ENCODE assay signal across 14 cellular contexts in the genomic region with DNA sequence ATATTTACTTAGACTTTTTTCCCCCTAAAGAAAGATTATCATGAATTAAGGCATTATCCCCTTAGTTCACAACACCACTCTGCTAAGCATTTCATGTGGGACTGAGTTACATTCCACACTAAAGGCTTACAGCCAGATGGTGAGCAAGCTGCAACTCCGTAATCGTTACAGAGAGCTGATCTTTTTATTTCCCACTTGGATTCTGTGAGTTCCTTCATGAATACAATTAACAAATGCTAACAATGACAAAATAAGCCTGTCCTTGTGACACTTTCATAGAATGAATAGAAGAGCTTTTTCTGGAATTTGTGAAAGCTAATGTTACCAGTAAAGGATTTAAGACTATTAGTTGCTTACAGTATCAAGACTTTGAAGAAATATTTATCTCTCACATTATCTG. TPM values are rescaled to one million over a fixed set of nuclear protein-coding genes. Genes with fewer than 3 reads are reported as not detected.
A peak's percentile ranks its signal among the peaks of the same experiment; 100 is the strongest.
DNase-seq lines count a peak whose midpoint lies in the region; ATAC-seq lines count a peak whose summit lies in the region.
"Had no signal": no experiment of that assay in that cellular context is flagged by ENCODE, and none has a peak within 500 bp of the region (broad histone marks: within the 10 kb centered on the region; RNA-seq: fewer than 3 reads in every experiment).

No MANE protein-coding gene starts in this region.

- DNase-seq in HAP-1 (ENCODE audit: low spot score in 2 of 2), result peak; percentile 60 to 94
- peak; percentile 56 for DNase-seq in astrocyte of the hippocampus (ENCODE audit: low read depth, low spot score)
- DNase-seq in foreskin melanocyte, result peak; percentile 61
- peak in 2 of 49 donors; percentile 3 to 9 for DNase-seq in substantia nigra (lab: John Stamatoyannopoulos, UW)
- DNase-seq in occipital lobe (lab: John Stamatoyannopoulos, UW), result no peak
- no peak for DNase-seq in neuronal stem cell (ENCODE audit: low spot score)
- DNase-seq: GM23248, NCI-H146, NCI-H2081 treated with DMSO at 0.1 percent for 48 hours, NCI-H2227 treated with DMSO at 0.1 percent for 48 hours, NCI-H526 treated with DMSO at 0.1 percent for 48 hours, PC-3 had no signal

- H2BK15ac ChIP-seq in neuronal stem cell (ENCODE audit: low read length), result no peak overlapping the region

- peaks cover 33% of the 10 kb centered on the region for H3K4me1 ChIP-seq in HAP-1
- H3K4me1 ChIP-seq in neuronal stem cell (ENCODE audit: control insufficient read depth in 2 of 2, insufficient read depth in 1 of 2, low read depth in 1 of 2, low read length in 2 of 2), result peaks cover 0 to 2% of the 10 kb centered on the region in 2 donors
- H3K4me1 ChIP-seq: BLaER1 treated with 17β-estradiol and CSF1 and Interleukin-3, amounts not matched to agents 10 nM and 100 nM had no signal

- no peak overlapping the region for H3K23ac ChIP-seq in neuronal stem cell (ENCODE audit: low read depth, low read length, poor library complexity)

- no peak overlapping the region for H2AFZ ChIP-seq in neuronal stem cell (ENCODE audit: low read length)
- H2AFZ ChIP-seq: GM23248 had no signal

- ATAC-seq in GM21360 (IDR thresholded peaks at IDR 0.05; ENCODE audit: unreplicated experiment), result no peak
- ATAC-seq: PC-3 had no signal

- H3K4me3 ChIP-seq in HAP-1, result no peak overlapping the region
- no peak overlapping the region for H3K4me3 ChIP-seq in neuronal stem cell (ENCODE audit: low read length in 2 of 2)
- H3K4me3 ChIP-seq: BLaER1 treated with 17β-estradiol and CSF1 and Interleukin-3, amounts not matched to agents 10 nM and 100 nM; GM23248 had no signal

- no peak overlapping the region for H4K91ac ChIP-seq in neuronal stem cell (ENCODE audit: low read depth, low read length, poor library complexity)

- H3K14ac ChIP-seq in neuronal stem cell (ENCODE audit: low read length), result no peak overlapping the region

- H3K27ac ChIP-seq in substantia nigra (ENCODE audit: low read depth, low read length, poor library complexity, severe bottlenecking) (peak overlapping the region; percentile 16), neuronal stem cell (replicated peaks; ENCODE audit: low read length) (no peak overlapping the region)
- H3K27ac ChIP-seq: BLaER1 treated with 17β-estradiol and CSF1 and Interleukin-3, amounts not matched to agents 10 nM and 100 nM; GM23248 had no signal

- no peaks in the 10 kb centered on the region for H3K79me1 ChIP-seq in neuronal stem cell (ENCODE audit: low read depth, low read length)

- H3K18ac ChIP-seq in neuronal stem cell (ENCODE audit: low read length), result no peak overlapping the region

- no peak overlapping the region for H3K4ac ChIP-seq in neuronal stem cell (ENCODE audit: low read length)

- H3K9me3 ChIP-seq in HAP-1 (no peaks in the 10 kb centered on the region; the same call in 1 of the 2 replicates), neuronal stem cell (replicated peaks in 1 of 2; ENCODE audit: control insufficient read depth in 2 of 2, insufficient read depth in 1 of 2, low read depth in 1 of 2, low read length in 2 of 2) (no peaks in the 10 kb centered on the region)
- H3K9me3 ChIP-seq: BLaER1 treated with 17β-estradiol and CSF1 and Interleukin-3, amounts not matched to agents 10 nM and 100 nM had no signal

- H3K27me3 ChIP-seq in HAP-1 (ENCODE audit: low read depth) (no peaks in the 10 kb centered on the region; the same call in 1 of the 2 replicates), neuronal stem cell (ENCODE audit: control insufficient read depth in 3 of 3, insufficient read depth in 3 of 3, low read depth in 1 of 3, low read length in 3 of 3) (no peaks in the 10 kb centered on the region)
- H3K27me3 ChIP-seq: BLaER1 treated with 17β-estradiol and CSF1 and Interleukin-3, amounts not matched to agents 10 nM and 100 nM had no signal

- no peak overlapping the region for H3K9ac ChIP-seq in neuronal stem cell (ENCODE audit: low read depth, low read length, poor library complexity)
- H3K9ac ChIP-seq: BLaER1 treated with 17β-estradiol and CSF1 and Interleukin-3, amounts not matched to agents 10 nM and 100 nM; GM23248 had no signal

- H2BK120ac ChIP-seq in neuronal stem cell (ENCODE audit: low read depth, low read length), result no peak overlapping the region

- H3K36me3 ChIP-seq in HAP-1 (replicated peaks) (peaks cover 57% of the 10 kb centered on the region), neuronal stem cell (replicated peaks in 1 of 2; ENCODE audit: control insufficient read depth in 2 of 2, insufficient read depth in 2 of 2, low read length in 2 of 2) (peaks cover 18 to 92% of the 10 kb centered on the region in 2 donors)

- H2AK5ac ChIP-seq in neuronal stem cell (ENCODE audit: low read depth, low read length), result no peak overlapping the region

- in situ Hi-C loops in HAP-1 (cut with MboI; ENCODE audit: low sequenced_read_pairs), result no loop called here

- no CpG with 5 or more reads among the region's 2 CpGs for WGBS in neuronal stem cell (ENCODE audit: extremely low coverage in 2 of 2, insufficient read length in 2 of 2, insufficient replicate concordance in 1 of 2), 2 donors

- no peak overlapping the region for H2BK5ac ChIP-seq in neuronal stem cell (ENCODE audit: low read length)

- no peak overlapping the region for H2BK12ac ChIP-seq in neuronal stem cell (ENCODE audit: low read length)

- no peak overlapping the region for H4K8ac ChIP-seq in neuronal stem cell (ENCODE audit: low read depth, low read length)

- no peak overlapping the region for H3K4me2 ChIP-seq in neuronal stem cell (ENCODE audit: insufficient read depth, low read length, poor library complexity, severe bottlenecking)
- H3K4me2 ChIP-seq: BLaER1 treated with 17β-estradiol and CSF1 and Interleukin-3, amounts not matched to agents 10 nM and 100 nM had no signal

RNA-seq across cellular contexts. Expression of a gene that starts 8.7 kb away (rescaled TPM):
- total RNA-seq in occipital lobe, result 42.9 TPM
- polyA plus RNA-seq in neuronal stem cell (2013, experiment 1 of 2), result 29.3 TPM
- polyA plus RNA-seq in neuronal stem cell (2013, experiment 2 of 2), result 30.5 TPM

RNA-seq across cellular contexts. Expression of a gene that starts 9.0 kb away (rescaled TPM):
- 287 TPM for total RNA-seq in occipital lobe
- polyA plus RNA-seq in neuronal stem cell (2013, experiment 1 of 2), result 108 TPM
- polyA plus RNA-seq in neuronal stem cell (2013, experiment 2 of 2), result 111 TPM

RNA-seq across cellular contexts. Expression of a gene that starts 34.8 kb away (rescaled TPM):
- 266 TPM for total RNA-seq in occipital lobe
- polyA plus RNA-seq in neuronal stem cell (2013, experiment 1 of 2), result 25.0 TPM
- polyA plus RNA-seq in neuronal stem cell (2013, experiment 2 of 2), result 25.1 TPM

RNA-seq across cellular contexts. Expression of a gene that starts 59.7 kb away (rescaled TPM):
- 124 TPM for total RNA-seq in occipital lobe
- polyA plus RNA-seq in neuronal stem cell (2013, experiment 1 of 2), result 38.4 TPM
- 38.3 TPM for polyA plus RNA-seq in neuronal stem cell (2013, experiment 2 of 2)

Comparison
In these comparisons a context has a peak if more than half of its experiments do, and no peak if none do; other contexts are left out.
1. DNase-seq: peak in HAP-1 (2 of 2), astrocyte of the hippocampus (single experiment) and foreskin melanocyte (single experiment); none in occipital lobe (single experiment) and neuronal stem cell (single experiment).